In the genomic region with DNA sequence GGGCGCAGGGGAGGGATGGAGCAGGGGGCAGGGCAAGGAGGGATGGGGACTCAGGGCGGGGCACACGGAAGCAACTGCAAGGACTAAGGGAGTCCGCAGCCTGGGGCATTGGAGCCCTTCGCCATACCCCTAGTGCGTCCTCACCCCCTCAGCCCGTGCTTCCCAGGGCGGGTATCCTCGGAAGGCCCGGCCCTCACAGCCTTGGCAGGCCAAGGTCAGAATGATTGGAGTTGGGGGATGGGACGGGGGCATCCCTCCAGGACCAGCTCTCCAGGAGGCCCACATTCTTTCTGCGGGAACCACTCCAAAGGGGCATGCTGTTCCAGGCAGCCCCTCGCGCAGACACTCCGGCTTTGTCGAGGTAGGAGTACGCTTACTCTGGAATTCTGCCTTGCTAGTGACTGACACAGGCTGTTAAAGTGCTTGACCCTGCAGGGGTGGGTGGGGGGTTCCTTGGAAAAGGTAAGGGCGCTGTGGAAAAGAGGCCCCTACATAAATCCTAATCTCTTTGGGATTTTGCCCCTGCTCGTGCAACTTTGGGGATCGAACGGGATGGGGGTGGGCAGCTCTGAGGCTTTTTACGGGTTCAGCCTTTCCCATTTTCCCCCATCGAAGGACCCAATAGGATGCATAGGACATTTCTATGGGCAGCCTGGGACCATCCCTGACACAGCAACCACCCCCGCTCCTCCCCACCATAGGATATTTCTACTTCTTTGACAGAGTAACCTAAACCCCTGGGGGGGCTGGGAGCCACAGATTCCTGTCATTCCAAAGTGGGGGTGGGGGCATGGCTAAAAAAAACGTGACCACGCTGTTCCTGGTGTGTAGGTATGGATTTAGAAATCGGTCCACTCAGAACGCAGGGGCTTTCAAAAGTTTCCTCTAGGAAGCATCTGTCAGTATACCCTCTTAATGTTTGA, we compare ENCODE assay signal across 9 cellular contexts. TPM values are rescaled to one million over a fixed set of nuclear protein-coding genes. Genes with fewer than 3 reads are reported as not detected.
DNase-seq lines count a peak whose midpoint lies in the region; ATAC-seq and TF ChIP-seq lines count a peak whose summit lies in the region.
"Had no signal": no experiment of that assay in that cellular context is flagged by ENCODE, and none has a peak within 500 bp of the region (broad histone marks: within the 10 kb centered on the region; RNA-seq: fewer than 3 reads in every experiment).

No MANE protein-coding gene starts in this region.

- no peak for TF ChIP-seq EP300 in Ishikawa (IDR thresholded peaks at IDR 0.05; ENCODE audit: borderline replicate concordance)

- H3K27me3 ChIP-seq in CD4-positive, alpha-beta memory T cell (ENCODE audit: insufficient read depth, low read length): no peaks in the 10 kb centered on the region
- H3K27me3 ChIP-seq in duodenal mucosa (ENCODE audit: control insufficient read depth in 1 of 2, insufficient read depth in 2 of 2, low read length in 2 of 2): no peaks in the 10 kb centered on the region
- no peaks in the 10 kb centered on the region for H3K27me3 ChIP-seq in neuron (ENCODE audit: insufficient read depth, low read length)

- no peaks in the 10 kb centered on the region for H3K9me3 Mint-ChIP-seq in CD4-positive, alpha-beta memory T cell

- H3K4me3 ChIP-seq in CD4-positive, alpha-beta memory T cell (ENCODE audit: low read length in 2 of 2): peak overlapping the region; percentile 61 to 72
- H3K4me3 ChIP-seq in duodenal mucosa (ENCODE audit: low read depth in 1 of 2, low read length in 2 of 2) (peak overlapping the region; percentile 82 to 98), neuron (ENCODE audit: low read length) (peak overlapping the region; percentile 98)

- intact Hi-C loops in CD4-positive, alpha-beta memory T cell (cut with micrococcal nuclease): loop anchor here (1.0 to 5.0 kb wide), 5 partner anchors 57 to 241 kb away; partner anchors contain the start of gene RNF187

- TF ChIP-seq RAD21 in Ishikawa (IDR thresholded peaks at IDR 0.05; ENCODE audit: low read depth): no peak

- H3K9ac ChIP-seq in duodenal mucosa (ENCODE audit: low read depth in 1 of 2, low read length in 2 of 2): peak overlapping the region; percentile 72 to 87

- CTCF ChIA-PET in CD4-positive, alpha-beta memory T cell (lab: Charles Lee; ENCODE audit: partially characterized antibody): interaction anchor here (0.7 to 1.0 kb wide), 6 partner anchors 51 to 1999 kb away, joined by 3 to 5 read pairs (median 3); partner anchors contain the start of gene RNF187

- DNase-seq in CD4-positive, alpha-beta memory T cell: no peak
- DNase-seq in midbrain (lab: John Stamatoyannopoulos, UW) (no peak), NCI-H128 (lab: John Stamatoyannopoulos, UW; ENCODE audit: unreplicated experiment) (no peak)

- peak overlapping the region; percentile 50 for H2AFZ ChIP-seq in neuron (ENCODE audit: low read depth, low read length)

- peaks cover 18% of the 10 kb centered on the region for H3K36me3 ChIP-seq in CD4-positive, alpha-beta memory T cell (ENCODE audit: insufficient read depth, low read length)
- peaks cover 3 to 10% of the 10 kb centered on the region in 2 donors for H3K36me3 ChIP-seq in duodenal mucosa (ENCODE audit: control insufficient read depth in 1 of 2, insufficient read depth in 2 of 2, low read length in 2 of 2)
- peaks cover 20% of the 10 kb centered on the region for H3K36me3 ChIP-seq in neuron (ENCODE audit: insufficient read depth, low read length)

- H3K4me3 Mint-ChIP-seq in CD4-positive, alpha-beta memory T cell: peak overlapping the region; percentile 82 to 93 (median 88)

- POLR2A ChIA-PET in CD4-positive, alpha-beta memory T cell (lab: Charles Lee; ENCODE audit: partially characterized antibody): interaction anchor here (0.7 to 4.3 kb wide), 10 partner anchors 8 to 241 kb away, joined by 3 to 55 read pairs (median 12); partner anchors contain the start of genes IBA57 and RNF187

- H3K4me1 ChIP-seq in CD4-positive, alpha-beta memory T cell (ENCODE audit: insufficient read depth, low read length): peaks cover 47% of the 10 kb centered on the region
- H3K4me1 ChIP-seq in duodenal mucosa (ENCODE audit: control insufficient read depth in 1 of 2, insufficient read depth in 2 of 2, low read length in 2 of 2) (peaks cover 35 to 37% of the 10 kb centered on the region in 2 donors), neuron (ENCODE audit: insufficient read depth, low read length) (peaks cover 26% of the 10 kb centered on the region)

- H3K27me3 Mint-ChIP-seq in CD4-positive, alpha-beta memory T cell: no peaks in the 10 kb centered on the region

- peak overlapping the region; percentile 48 to 91 (median 86) for H3K27ac Mint-ChIP-seq in CD4-positive, alpha-beta memory T cell

- peak overlapping the region; percentile 65 for H3K27ac ChIP-seq in CD4-positive, alpha-beta memory T cell (ENCODE audit: low read depth, low read length)
- peak overlapping the region; percentile 58 for H3K27ac ChIP-seq in duodenal mucosa (ENCODE audit: low read depth, low read length)

- peaks cover 5 to 30% of the 10 kb centered on the region in 2 donors for H3K36me3 Mint-ChIP-seq in CD4-positive, alpha-beta memory T cell

- no peak for ATAC-seq in HG02642 (IDR thresholded peaks at IDR 0.05; ENCODE audit: poor library complexity, unreplicated experiment)
- ATAC-seq in HG03039 (IDR thresholded peaks at IDR 0.05; ENCODE audit: unreplicated experiment): no peak

- H3K4me1 Mint-ChIP-seq in CD4-positive, alpha-beta memory T cell: peaks cover 28 to 62% (median 40%) of the 10 kb centered on the region in 4 donors

- no peaks in the 10 kb centered on the region for H3K9me3 ChIP-seq in CD4-positive, alpha-beta memory T cell (ENCODE audit: control insufficient read depth in 1 of 2, low read length in 2 of 2)
- no peaks in the 10 kb centered on the region for H3K9me3 ChIP-seq in duodenal mucosa (ENCODE audit: control insufficient read depth in 1 of 2, low read length in 2 of 2)
- H3K9me3 ChIP-seq in neuron (ENCODE audit: low read length): peaks cover 2% of the 10 kb centered on the region

TF ChIP-seq in Ishikawa, 13 proteins besides CTCF, POLR2A, EP300 and RAD21:
- TF ChIP-seq, protein P1, sequence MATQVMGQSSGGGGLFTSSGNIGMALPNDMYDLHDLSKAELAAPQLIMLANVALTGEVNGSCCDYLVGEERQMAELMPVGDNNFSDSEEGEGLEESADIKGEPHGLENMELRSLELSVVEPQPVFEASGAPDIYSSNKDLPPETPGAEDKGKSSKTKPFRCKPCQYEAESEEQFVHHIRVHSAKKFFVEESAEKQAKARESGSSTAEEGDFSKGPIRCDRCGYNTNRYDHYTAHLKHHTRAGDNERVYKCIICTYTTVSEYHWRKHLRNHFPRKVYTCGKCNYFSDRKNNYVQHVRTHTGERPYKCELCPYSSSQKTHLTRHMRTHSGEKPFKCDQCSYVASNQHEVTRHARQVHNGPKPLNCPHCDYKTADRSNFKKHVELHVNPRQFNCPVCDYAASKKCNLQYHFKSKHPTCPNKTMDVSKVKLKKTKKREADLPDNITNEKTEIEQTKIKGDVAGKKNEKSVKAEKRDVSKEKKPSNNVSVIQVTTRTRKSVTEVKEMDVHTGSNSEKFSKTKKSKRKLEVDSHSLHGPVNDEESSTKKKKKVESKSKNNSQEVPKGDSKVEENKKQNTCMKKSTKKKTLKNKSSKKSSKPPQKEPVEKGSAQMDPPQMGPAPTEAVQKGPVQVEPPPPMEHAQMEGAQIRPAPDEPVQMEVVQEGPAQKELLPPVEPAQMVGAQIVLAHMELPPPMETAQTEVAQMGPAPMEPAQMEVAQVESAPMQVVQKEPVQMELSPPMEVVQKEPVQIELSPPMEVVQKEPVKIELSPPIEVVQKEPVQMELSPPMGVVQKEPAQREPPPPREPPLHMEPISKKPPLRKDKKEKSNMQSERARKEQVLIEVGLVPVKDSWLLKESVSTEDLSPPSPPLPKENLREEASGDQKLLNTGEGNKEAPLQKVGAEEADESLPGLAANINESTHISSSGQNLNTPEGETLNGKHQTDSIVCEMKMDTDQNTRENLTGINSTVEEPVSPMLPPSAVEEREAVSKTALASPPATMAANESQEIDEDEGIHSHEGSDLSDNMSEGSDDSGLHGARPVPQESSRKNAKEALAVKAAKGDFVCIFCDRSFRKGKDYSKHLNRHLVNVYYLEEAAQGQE (IDR thresholded peaks at IDR 0.05; ENCODE audit: low read depth): no peak
- TF ChIP-seq TEAD4 (IDR thresholded peaks at IDR 0.05): peak; percentile 59
- TF ChIP-seq ZBTB7A (IDR thresholded peaks at IDR 0.05; ENCODE audit: low read depth): peak; percentile 39

RNA-seq across cellular contexts. Expression of gene TRIM11, which starts 0.7 kb away (rescaled TPM):
- total RNA-seq in CD4-positive, alpha-beta memory T cell: 10 to 100 TPM; 56.6 to 61.7 TPM
- polyA plus RNA-seq in CD4-positive, alpha-beta memory T cell: 10 to 100 TPM; 11.0 to 26.2 TPM

RNA-seq across cellular contexts. Expression of gene TRIM17, which starts 9.3 kb away (rescaled TPM):
- total RNA-seq in CD4-positive, alpha-beta memory T cell: under 1 TPM; 0.69 to 0.76 TPM
- polyA plus RNA-seq in CD4-positive, alpha-beta memory T cell: under 1 TPM in 1 of 2 donors, not detected in 1; 0.25 TPM
- total RNA-seq: LHCN-M2 had no signal
